Comparison of ENCODE assay signal across 8 cellular contexts in genomic region chrX:93673056-93673868, GRCh38. TPM values are rescaled to one million over a fixed set of nuclear protein-coding genes. Genes with fewer than 3 reads are reported as not detected.
DNase-seq lines count a peak whose midpoint lies in the region; ATAC-seq and TF ChIP-seq lines count a peak whose summit lies in the region.

TSS of gene NAP1L3 (minus strand) at chrX:93673578. CDS start at chrX:93673304, 274 bp downstream.

- POLR2A ChIA-PET in activated CD4-positive, alpha-beta T cell treated with anti-CD3 and anti-CD28 coated beads for 36 hours (lab: Charles Lee): no interaction called here

- H3K9me3 Mint-ChIP-seq in activated CD4-positive, alpha-beta T cell treated with anti-CD3 and anti-CD28 coated beads for 36 hours (ENCODE audit: low read depth): no peaks in the 10 kb centered on the region

- ATAC-seq in GM19351 (IDR thresholded peaks at IDR 0.05; ENCODE audit: unreplicated experiment) (peak; percentile 67), GM19455 (IDR thresholded peaks at IDR 0.05; ENCODE audit: unreplicated experiment) (no peak)
- peak; percentile 89 for ATAC-seq in activated CD4-positive, alpha-beta T cell treated with anti-CD3 and anti-CD28 coated beads for 36 hours

- H3K27ac Mint-ChIP-seq in activated CD4-positive, alpha-beta T cell treated with anti-CD3 and anti-CD28 coated beads for 36 hours: peak within 1 kb of the TSS; percentile 87

- H3K36me3 ChIP-seq in spleen: no peaks in the 10 kb centered on the region

- H3K4me3 ChIP-seq in spleen: peak within 1 kb of the TSS; percentile 43 to 78 (median 52)

- H3K4me1 ChIP-seq in spleen: peaks cover 0 to 4% (median 0%) of the 10 kb centered on the region in 6 donors

- no peak for TF ChIP-seq POLR2A in spleen (IDR thresholded peaks at IDR 0.05)

- peaks cover 0 to 27% (median 10%) of the 10 kb centered on the region in 7 donors for H3K27me3 ChIP-seq in spleen (replicated peaks in 1 of 7)

- no peaks in the 10 kb centered on the region for H3K36me3 Mint-ChIP-seq in activated CD4-positive, alpha-beta T cell treated with anti-CD3 and anti-CD28 coated beads for 36 hours (ENCODE audit: low read depth)

- H3K27ac ChIP-seq in spleen: peak within 1 kb of the TSS in 7 of 8 donors; percentile 64 to 78 (median 75)

- H3K4me3 Mint-ChIP-seq in activated CD4-positive, alpha-beta T cell treated with anti-CD3 and anti-CD28 coated beads for 36 hours: peak within 1 kb of the TSS; percentile 87

- TF ChIP-seq CTCF in spleen (IDR thresholded peaks at IDR 0.05 in 8 of 11, conservative IDR thresholded peaks at IDR 0.05 in 3 of 11): no peak

- intact Hi-C loops in activated CD4-positive, alpha-beta T cell treated with anti-CD3 and anti-CD28 coated beads for 36 hours (cut with DNase I, micrococcal nuclease): no loop called here
- intact Hi-C loops in spleen (cut with DNase I; ENCODE audit: low total_unique reads): no loop called here

- no peaks in the 10 kb centered on the region for H3K9me3 ChIP-seq in spleen

- CTCF ChIA-PET in activated CD4-positive, alpha-beta T cell treated with anti-CD3 and anti-CD28 coated beads for 36 hours (lab: Charles Lee): no interaction called here

- no peaks in the 10 kb centered on the region for H3K27me3 Mint-ChIP-seq in activated CD4-positive, alpha-beta T cell treated with anti-CD3 and anti-CD28 coated beads for 36 hours

- H3K4me1 Mint-ChIP-seq in activated CD4-positive, alpha-beta T cell treated with anti-CD3 and anti-CD28 coated beads for 36 hours: peaks cover 14% of the 10 kb centered on the region

- DNase-seq in NCI-H1105 treated with DMSO at 0.1 percent for 48 hours (lab: John Stamatoyannopoulos, UW) (peak; percentile 86), cerebellar nuclear complex (lab: John Stamatoyannopoulos, UW) (peak; percentile 11 to 59), islet precursor cell (peak; percentile 94), spleen (peak; percentile 82), GDM1 (lab: John Stamatoyannopoulos, UW) (no peak)
- DNase-seq in activated CD4-positive, alpha-beta T cell treated with anti-CD3 and anti-CD28 coated beads for 36 hours: peak; percentile 79

- 0 to 4% (median 1%) methylated on average over 11 to 51 of the region's 51 CpGs for WGBS in spleen, 5 donors

RNA-seq across cellular contexts. Expression of gene NAP1L3, which starts in this region (rescaled TPM):
- 1 to 10 TPM; 2.2 to 2.4 TPM for total RNA-seq in activated CD4-positive, alpha-beta T cell treated with anti-CD3 and anti-CD28 coated beads for 36 hours
- 1 to 10 TPM; 2.9 to 7.6 (median 3.5) TPM for total RNA-seq in spleen
- 1 to 10 TPM; 1.3 to 1.9 (median 1.8) TPM for polyA plus RNA-seq in spleen
